16 cellular contexts compared by ENCODE assay signal in the genomic region with DNA sequence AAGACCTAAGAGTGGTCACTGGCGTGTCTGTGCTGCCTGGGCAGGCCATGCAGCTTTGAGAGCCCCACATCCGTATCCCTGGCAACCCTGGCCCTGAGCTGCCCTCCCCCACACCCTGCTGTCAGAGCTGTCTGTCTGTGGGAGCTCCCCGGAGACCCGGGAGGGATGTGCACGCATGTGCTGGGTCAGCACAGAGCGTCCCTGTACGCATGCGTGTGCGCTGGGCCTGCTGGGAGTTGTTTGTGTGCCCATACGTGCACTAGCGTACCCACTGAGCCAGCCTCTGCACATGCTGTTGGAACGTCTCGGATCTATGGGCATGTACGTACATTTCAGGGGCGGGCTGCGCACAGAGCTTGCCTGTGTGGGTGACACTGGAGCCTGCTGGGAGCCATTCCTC.
A peak's percentile ranks its signal among the peaks of the same experiment; 100 is the strongest.
DNase-seq lines count a peak whose midpoint lies in the region; ATAC-seq, FAIRE-seq and TF ChIP-seq lines count a peak whose summit lies in the region.
"Had no signal": no experiment of that assay in that cellular context is flagged by ENCODE, and none has a peak within 500 bp of the region (broad histone marks: within the 10 kb centered on the region; RNA-seq: fewer than 3 reads in every experiment).

No MANE protein-coding gene starts in this region.

- ATAC-seq in GM18511 (IDR thresholded peaks at IDR 0.05; ENCODE audit: unreplicated experiment) = no peak
- no peak for ATAC-seq in heart right ventricle
- ATAC-seq: CD8-positive, alpha-beta T cell; HCT116 had no signal

- no peak overlapping the region for H3K4me2 ChIP-seq in H1 (ENCODE audit: insufficient read depth in 1 of 2, low read depth in 2 of 2, low read length in 2 of 2)

- 0 out of 2 replicates have a peak overlapping the region, but pooled peaks have one; percentile 68 for H2BK12ac ChIP-seq in H1 (ENCODE audit: low read depth, low read length)

- no peaks in the 10 kb centered on the region; the same call in 1 of the 2 replicates for H3K23me2 ChIP-seq in H1 (ENCODE audit: low read depth, low read length)

- no peak for TF ChIP-seq EP300 in H1 (IDR thresholded peaks at IDR 0.05; ENCODE audit: borderline replicate concordance in 1 of 2, low read depth in 2 of 2, low read length in 2 of 2)

- H2AK5ac ChIP-seq in H1 (ENCODE audit: low read depth, low read length) = 0 out of 2 replicates have a peak overlapping the region, but pooled peaks have one; percentile 32

- H3K27me3 ChIP-seq in WERI-Rb-1 (ENCODE audit: insufficient read depth, low read depth, severe bottlenecking) (no peaks in the 10 kb centered on the region), H1 (replicated peaks in 1 of 4; ENCODE audit: control insufficient read depth in 3 of 4, extremely low read depth in 1 of 4, insufficient read depth in 3 of 4, low read length in 3 of 4) (no peaks in the 10 kb centered on the region), heart right ventricle (peaks cover 0 to 22% (median 0%) of the 10 kb centered on the region in 7 donors)

- no peak overlapping the region; the same call in 1 of the 2 replicates for H2BK15ac ChIP-seq in H1 (ENCODE audit: low read length)

- intact Hi-C loops in heart right ventricle (cut with DNase I) = no loop called here

- no peak overlapping the region for H3K4ac ChIP-seq in H1 (replicated peaks; ENCODE audit: insufficient read length, low read depth, low read length)

- H3K79me1 ChIP-seq in H1 (ENCODE audit: low read depth, low read length) = no peaks in the 10 kb centered on the region

- no peaks in the 10 kb centered on the region for H3K36me3 Mint-ChIP-seq in nephron progenitor cell (ENCODE audit: low read depth)
- H3K36me3 Mint-ChIP-seq: CD8-positive, alpha-beta T cell had no signal

- H3K27me3 Mint-ChIP-seq in nephron progenitor cell (ENCODE audit: low read depth, poor library complexity) = peaks cover 16% of the 10 kb centered on the region

- H4K5ac ChIP-seq in H1 (ENCODE audit: insufficient read length, low read depth, low read length) = no peak overlapping the region

- no peak overlapping the region for H3K23ac ChIP-seq in H1 (ENCODE audit: insufficient read length)

- H2AFZ ChIP-seq in H1 (ENCODE audit: low read length) = no peak overlapping the region

- H3K9me3 ChIP-seq in WERI-Rb-1 (ENCODE audit: severe bottlenecking) (no peaks in the 10 kb centered on the region), H1 (ENCODE audit: insufficient read depth in 2 of 2, low read depth in 1 of 2, low read length in 1 of 2) (no peaks in the 10 kb centered on the region), heart right ventricle (no peaks in the 10 kb centered on the region)

- TF ChIP-seq CTCF in WERI-Rb-1 (IDR thresholded peaks at IDR 0.05; ENCODE audit: low read depth, low read length) = no peak
- TF ChIP-seq CTCF in H1 (IDR thresholded peaks at IDR 0.05; ENCODE audit: control extremely low read depth in 1 of 3, insufficient read depth in 1 of 3, low read depth in 1 of 3, low read length in 3 of 3) = no peak
- TF ChIP-seq CTCF in nephron progenitor cell (IDR thresholded peaks at IDR 0.05) = no peak
- TF ChIP-seq CTCF in heart right ventricle (IDR thresholded peaks at IDR 0.05) = no peak

- H3K27ac Mint-ChIP-seq in nephron progenitor cell = no peak overlapping the region
- H3K27ac Mint-ChIP-seq: CD8-positive, alpha-beta T cell had no signal

- H4K20me1 ChIP-seq in H1 (replicated peaks in 1 of 2; ENCODE audit: control insufficient read depth in 1 of 2, insufficient read depth in 2 of 2, low read length in 2 of 2) = no peaks in the 10 kb centered on the region

- no peak overlapping the region for H4K91ac ChIP-seq in H1 (replicated peaks; ENCODE audit: insufficient read length, low read length)

- CTCF ChIA-PET in H1 (lab: Charles Lee; ENCODE audit: partially characterized antibody) = interaction anchor here (0.6 to 3.5 kb wide), 5 partner anchors 9 to 85 kb away, joined by 3 to 20 read pairs (median 5); no protein-coding TSS in a partner anchor

- H3K14ac ChIP-seq in H1 (ENCODE audit: insufficient read length) = no peak overlapping the region

- H3K4me1 Mint-ChIP-seq in nephron progenitor cell = peaks cover 83% of the 10 kb centered on the region

- H3K18ac ChIP-seq in H1 (ENCODE audit: extremely low read depth, low read length) = no peak overlapping the region

- H2BK120ac ChIP-seq in H1 (replicated peaks; ENCODE audit: low read depth, low read length) = no peak overlapping the region

- H3K4me3 ChIP-seq in WERI-Rb-1 (ENCODE audit: low read depth, low read length) (no peak overlapping the region), H1 (ENCODE audit: extremely low read depth in 1 of 4, insufficient read depth in 2 of 4, low read depth in 3 of 4, low read length in 4 of 4) (no peak overlapping the region), heart right ventricle (no peak overlapping the region)

- TF ChIP-seq RAD21 in H1 (IDR thresholded peaks at IDR 0.05 in 1 of 2, conservative IDR thresholded peaks at IDR 0.05 in 1 of 2; ENCODE audit: low read depth in 2 of 2, low read length in 2 of 2) = no peak

- H2BK5ac ChIP-seq in H1 (ENCODE audit: low read depth, low read length) = peak overlapping the region; percentile 68; the same call in 1 of the 2 replicates

- no peak for TF ChIP-seq POLR2A in H1 (IDR thresholded peaks at IDR 0.05; ENCODE audit: control extremely low read depth in 1 of 2, low read depth in 2 of 2, low read length in 2 of 2)

- FAIRE-seq in H1 (lab: Jason Lieb, UNC) = no peak
- FAIRE-seq: D721Med had no signal

- H3K4me3 Mint-ChIP-seq in nephron progenitor cell = no peak overlapping the region
- H3K4me3 Mint-ChIP-seq: CD8-positive, alpha-beta T cell had no signal

- DNase-seq in WERI-Rb-1 (peak; percentile 66), H1 (ENCODE audit: low read depth in 1 of 2, low spot score in 2 of 2) (no peak), nephron progenitor cell (peak; percentile 32), substantia nigra (lab: John Stamatoyannopoulos, UW) (peak in 3 of 49 donors; percentile 17 to 30 (median 22)), HPDE6-E6E7 (ENCODE audit: extremely low spot score) (no peak), heart right ventricle (no peak)
- DNase-seq: CD8-positive, alpha-beta T cell; DMS79; KBM-7; NCI-H1417 treated with DMSO at 0.1 percent for 48 hours; NCI-H1930; NCI-H2171 treated with DMSO at 0.1 percent for 48 hours; NCI-H774 had no signal

- H3K79me2 ChIP-seq in H1 (ENCODE audit: control insufficient read depth in 1 of 2, insufficient read depth in 2 of 2, low read length in 2 of 2) = no peaks in the 10 kb centered on the region

- whole genome bisulfite sequencing in H1 (ENCODE audit: extremely low coverage in 1 of 2, insufficient coverage in 1 of 2, insufficient read length in 1 of 2, insufficient replicate concordance in 2 of 2, low coverage in 1 of 2, low lambda C conversion rate in 2 of 2, missing lambda C conversion rate in 1 of 2), 2 experiments = 82% methylated on average over 16 of the region's 16 CpGs; no CpG with 5 or more reads in 1 of the 2 experiments
- WGBS in heart right ventricle, 2 donors = 81% methylated on average over 16 of the region's 16 CpGs

- H3K56ac ChIP-seq in H1 (replicated peaks; ENCODE audit: insufficient read length, low read depth, low read length) = no peak overlapping the region

- POLR2A ChIA-PET in H1 (lab: Charles Lee; ENCODE audit: partially characterized antibody) = no interaction called here

- no peak overlapping the region; the same call in 1 of the 2 replicates for H4K8ac ChIP-seq in H1 (ENCODE audit: extremely low read depth, insufficient read depth, low read length)

- H3K9ac ChIP-seq in H1 (replicated peaks in 1 of 4; ENCODE audit: extremely low read depth in 1 of 4, low read depth in 3 of 4, low read length in 3 of 4) = no peak overlapping the region

- H3K9me3 Mint-ChIP-seq in nephron progenitor cell = no peaks in the 10 kb centered on the region
- H3K9me3 Mint-ChIP-seq: CD8-positive, alpha-beta T cell had no signal

- H3K36me3 ChIP-seq in WERI-Rb-1 (no peaks in the 10 kb centered on the region; the same call in 1 of the 2 replicates), H1 (ENCODE audit: control insufficient read depth in 2 of 4, insufficient read depth in 4 of 4, low read length in 3 of 4) (no peaks in the 10 kb centered on the region; a peak in 1 of 8 replicates), heart right ventricle (no peaks in the 10 kb centered on the region)

- no peak overlapping the region; the same call in none of the 2 replicates for H3K27ac ChIP-seq in WERI-Rb-1
- no peak overlapping the region for H3K27ac ChIP-seq in H1 (ENCODE audit: low read depth, low read length)
- H3K27ac ChIP-seq in substantia nigra (ENCODE audit: low read depth, low read length, poor library complexity, severe bottlenecking) = peak overlapping the region; percentile 45
- no peak overlapping the region for H3K27ac ChIP-seq in heart right ventricle

- peaks cover under 1 to 34% (median 10%) of the 10 kb centered on the region in 4 experiments for H3K4me1 ChIP-seq in H1 (replicated peaks in 1 of 4; ENCODE audit: control insufficient read depth in 3 of 4, insufficient read depth in 4 of 4, low read length in 3 of 4)
- peaks cover 0 to 12% (median 0%) of the 10 kb centered on the region in 9 donors for H3K4me1 ChIP-seq in heart right ventricle

- H2BK20ac ChIP-seq in H1 (ENCODE audit: low read length) = 0 out of 2 replicates have a peak overlapping the region, but pooled peaks have one; percentile 61

TF ChIP-seq in H1, 55 proteins besides CTCF, POLR2A, EP300 and RAD21 (continues in another document):
- TF ChIP-seq TAF7 (optimal IDR thresholded peaks at IDR 0.05; ENCODE audit: borderline replicate concordance, low read depth, low read length) (no peak), CBX5 (IDR thresholded peaks at IDR 0.05; ENCODE audit: low read depth, low read length) (no peak), EGR1 (IDR thresholded peaks at IDR 0.05; ENCODE audit: borderline replicate concordance, low read depth, low read length) (no peak), KDM5A (IDR thresholded peaks at IDR 0.05; ENCODE audit: low read length) (no peak)

Comparison
In these comparisons a context has a peak if more than half of its experiments do, and no peak if none do; other contexts are left out.
1. DNase-seq: peak in WERI-Rb-1 (single experiment) and nephron progenitor cell (single experiment); none in H1 (0 of 2), HPDE6-E6E7 (single experiment) and heart right ventricle (0 of 2).